19 cellular contexts compared by ENCODE assay signal in genomic region chr14:90760055-90760444, GRCh38. TPM values are rescaled to one million over a fixed set of nuclear protein-coding genes. Genes with fewer than 3 reads are reported as not detected.
A peak's percentile ranks its signal among the peaks of the same experiment; 100 is the strongest.
DNase-seq lines count a peak whose midpoint lies in the region; ATAC-seq and TF ChIP-seq lines count a peak whose summit lies in the region.
"Had no signal": no experiment of that assay in that cellular context is flagged by ENCODE, and none has a peak within 500 bp of the region (broad histone marks: within the 10 kb centered on the region; RNA-seq: fewer than 3 reads in every experiment).

No MANE protein-coding gene starts in this region.

- H3K27me3 Mint-ChIP-seq in brain (no peaks in the 10 kb centered on the region), memory B cell (peaks cover 3% of the 10 kb centered on the region)

- peak overlapping the region in 1 of 5 experiments; percentile 71 for H3K4me3 Mint-ChIP-seq in brain
- no peak overlapping the region for H3K4me3 Mint-ChIP-seq in memory B cell
- H3K4me3 Mint-ChIP-seq: central memory CD8-positive, alpha-beta T cell had no signal

- H3K27ac ChIP-seq in stomach smooth muscle (ENCODE audit: low read length) = peak overlapping the region; percentile 97
- H3K27ac ChIP-seq: KMS-11 had no signal

- in situ Hi-C loops in G401 (cut with HindIII; ENCODE audit: low sequenced_read_pairs) = no loop called here

- H3K27me3 ChIP-seq in stomach smooth muscle (ENCODE audit: control insufficient read depth in 1 of 2, insufficient read depth in 2 of 2, low read length in 2 of 2) = no peaks in the 10 kb centered on the region
- H3K27me3 ChIP-seq: suprapubic skin had no signal

- H3K4me3 ChIP-seq in stomach smooth muscle (ENCODE audit: low read length in 2 of 2) = no peak overlapping the region
- H3K4me3 ChIP-seq: psoas muscle, suprapubic skin had no signal

- no peak for TF ChIP-seq CTCF in brain (conservative IDR thresholded peaks at IDR 0.05)

- H3K9me3 ChIP-seq in stomach smooth muscle (ENCODE audit: control insufficient read depth in 2 of 2, low read length in 2 of 2) = peaks cover 0 to 5% of the 10 kb centered on the region in 2 donors

- peak; percentile 19 for DNase-seq in G401 (ENCODE audit: low spot score)
- DNase-seq in memory B cell (ENCODE audit: low spot score in 2 of 2) = no peak
- DNase-seq in activated CD4-positive, alpha-beta T cell treated with anti-CD3 and anti-CD28 coated beads, Interleukin-2, amount 50 U/mL, for 4 hours = no peak
- no peak for DNase-seq in T1000 (lab: John Stamatoyannopoulos, UW)
- DNase-seq: amniotic stem cell; effector CD8-positive, alpha-beta T cell; islet precursor cell; NCI-H1048; NCI-H2029; NCI-H510A; psoas muscle; RPMI8226; stimulated activated CD4-positive, alpha-beta T cell treated with anti-CD3 and anti-CD28 coated beads, Interleukin-12 subunit alpha, Interleukin-12 subunit beta, amount 100 ng/mL, for 4 hours had no signal

- H3K36me3 Mint-ChIP-seq in brain (peaks cover 44% of the 10 kb centered on the region), memory B cell (no peaks in the 10 kb centered on the region)

- H3K9ac ChIP-seq in stomach smooth muscle (ENCODE audit: low read length in 2 of 2) = peak overlapping the region in 1 of 2 donors; percentile 91
- H3K9ac ChIP-seq: KMS-11 had no signal

- H3K36me3 ChIP-seq in stomach smooth muscle (ENCODE audit: control insufficient read depth in 2 of 2, insufficient read depth in 2 of 2, low read length in 2 of 2) = no peaks in the 10 kb centered on the region
- H3K36me3 ChIP-seq: suprapubic skin had no signal

- ATAC-seq in memory B cell (ENCODE audit: low read depth) = no peak
- no peak for ATAC-seq in HG03159 (IDR thresholded peaks at IDR 0.05; ENCODE audit: unreplicated experiment)
- ATAC-seq: psoas muscle had no signal

- H3K4me1 Mint-ChIP-seq in brain (peaks cover 41% of the 10 kb centered on the region), memory B cell (peaks cover 16% of the 10 kb centered on the region)

- H3K27ac Mint-ChIP-seq in brain = peak overlapping the region; percentile 36 to 97 (median 93)
- peak overlapping the region; percentile 76 for H3K27ac Mint-ChIP-seq in memory B cell

- H3K9me3 Mint-ChIP-seq in brain = peaks cover 12 to 37% (median 23%) of the 10 kb centered on the region in 5 experiments
- peaks cover 6% of the 10 kb centered on the region for H3K9me3 Mint-ChIP-seq in memory B cell

- H3K4me1 ChIP-seq in stomach smooth muscle (ENCODE audit: control insufficient read depth, insufficient read depth, low read length) = peaks cover 33% of the 10 kb centered on the region

RNA-seq across cellular contexts. Expression of gene TTC7B, which starts 56.2 kb away (rescaled TPM):
- total RNA-seq in G401 (2014; rRNA removed; shearing (Covaris generic)) = 30.3 and 32.5 TPM in 2 replicates
- polyA plus RNA-seq in brain (ENCODE audit: insufficient read depth, low read depth, low replicate concordance) = 63.5 TPM
